ENCODE assay signal across 8 cellular contexts in genomic region chr20:52083627-52084232, GRCh38.
A peak's percentile ranks its signal among the peaks of the same experiment; 100 is the strongest.
DNase-seq lines count a peak whose midpoint lies in the region; ATAC-seq, FAIRE-seq and TF ChIP-seq lines count a peak whose summit lies in the region.

No MANE protein-coding gene starts in this region.

- peak; percentile 66 to 83 for TF ChIP-seq RAD21 in K562 (CRISPR knock-in tag; conservative IDR thresholded peaks at IDR 0.05 in 1 of 2, IDR thresholded peaks at IDR 0.05 in 1 of 2)

- POLR2A ChIA-PET in K562 (lab: Yijun Ruan, JAX), result interaction anchor here (0.6 to 0.7 kb wide), 3 partner anchors 446 to 748 kb away, joined by 3 read pairs; no protein-coding TSS in a partner anchor

- H3K27me3 ChIP-seq in DND-41 (ENCODE audit: insufficient read depth, low read length, poor library complexity), result no peaks in the 10 kb centered on the region
- no peaks in the 10 kb centered on the region; a peak in 1 of 5 replicates for H3K27me3 ChIP-seq in K562 (ENCODE audit: control insufficient read depth in 2 of 2, insufficient read depth in 2 of 2, low read length in 2 of 2)

- no TSS peak for BruUV-seq in K562 (replicated peaks; lab: Mats Ljungman, UMichigan)

- ATAC-seq in DND-41 (ENCODE audit: insufficient read depth, low read depth) (peak; percentile 63), K562 (peak; percentile 80), HG03139 (IDR thresholded peaks at IDR 0.05; ENCODE audit: unreplicated experiment) (no peak), HG03378 (IDR thresholded peaks at IDR 0.05; ENCODE audit: unreplicated experiment) (no peak)

- TF ChIP-seq CTCF in DND-41 (IDR thresholded peaks at IDR 0.05; ENCODE audit: borderline replicate concordance, extremely low read depth, low read length, poor library complexity, severe bottlenecking) (peak; percentile 79), K562 (IDR thresholded peaks at IDR 0.05 in 2 of 3, conservative IDR thresholded peaks at IDR 0.05 in 1 of 3; ENCODE audit: insufficient read depth in 2 of 3, low read depth in 1 of 3, low read length in 3 of 3) (peak; percentile 59 to 77 (median 66); a peak in 5 of 6 replicates)

- H2AFZ ChIP-seq in DND-41 (ENCODE audit: low read depth, low read length) (no peak overlapping the region), K562 (ENCODE audit: low read depth, low read length) (no peak overlapping the region)

- H3K79me2 ChIP-seq in DND-41 (ENCODE audit: insufficient read depth, low read length) (no peaks in the 10 kb centered on the region), K562 (ENCODE audit: control insufficient read depth, insufficient read depth, low read length) (no peaks in the 10 kb centered on the region)

- H3K9me1 ChIP-seq in K562 (ENCODE audit: control insufficient read depth, insufficient read depth, low read length), result no peaks in the 10 kb centered on the region

- H3K9ac ChIP-seq in DND-41 (ENCODE audit: low read depth, low read length), result no peak overlapping the region
- H3K9ac ChIP-seq in K562 (ENCODE audit: insufficient read depth in 1 of 2, low read depth in 2 of 2, low read length in 2 of 2), result no peak overlapping the region

- in situ Hi-C loops in K562 (cut with MboI), result loop anchor here (5.0 to 25.0 kb wide), 3 partner anchors 441 to 1096 kb away; no protein-coding TSS in a partner anchor

- H3K4me2 ChIP-seq in DND-41 (ENCODE audit: insufficient read depth, low read length), result no peak overlapping the region
- H3K4me2 ChIP-seq in K562 (ENCODE audit: insufficient read depth, low read length), result no peak overlapping the region

- no peak overlapping the region for H3K27ac ChIP-seq in DND-41 (ENCODE audit: low read length)
- H3K27ac ChIP-seq in K562 (ENCODE audit: extremely low read depth, low read depth, low read length), result no peak overlapping the region

- H3K36me3 ChIP-seq in DND-41 (ENCODE audit: insufficient read depth, low read length) (peaks cover 21% of the 10 kb centered on the region), K562 (ENCODE audit: control insufficient read depth, insufficient read depth, low read length) (no peaks in the 10 kb centered on the region)

- FAIRE-seq in K562 (lab: Jason Lieb, UNC), result peak; percentile 89

- no peak for TF ChIP-seq POLR2A in K562 (conservative IDR thresholded peaks at IDR 0.05)

- no peak for TF ChIP-seq EP300 in K562 (IDR thresholded peaks at IDR 0.05; ENCODE audit: low read length)

- intact Hi-C loops in K562 (cut with micrococcal nuclease), result loop anchor here (1.0 to 5.0 kb wide), 3 partner anchors 381 to 711 kb away; no protein-coding TSS in a partner anchor

- WGBS in K562 (ENCODE audit: insufficient coverage, low coverage, missing lambda C conversion rate), result 13% methylated on average over 11 of the region's 11 CpGs

- CTCF ChIA-PET in K562 (lab: Yijun Ruan, JAX; ENCODE audit: low intra/inter-chr PET ratio), result interaction anchor here (0.5 to 0.7 kb wide), 4 partner anchors 283 to 1290 kb away, joined by 3 to 4 read pairs (median 4); no protein-coding TSS in a partner anchor

- peak; percentile 56 for DNase-seq in DND-41
- DNase-seq in Kasumi-1 (lab: John Stamatoyannopoulos, UW), result peak; percentile 36 to 53
- peak; percentile 68 for DNase-seq in RKO (ENCODE audit: low spot score)
- peak; percentile 22 to 59 (median 39) for DNase-seq in K562 (ENCODE audit: extremely low read depth in 1 of 4, low spot score in 3 of 4)
- DNase-seq in iPS DF 19.7 (ENCODE audit: low read depth, low spot score), result peak; percentile 23
- DNase-seq in smooth muscle cell of the brain vasculature (ENCODE audit: low read depth, low spot score), result peak; percentile 46

- H3K9me3 ChIP-seq in DND-41 (ENCODE audit: insufficient read depth, low read length, severe bottlenecking), result peaks cover 22% of the 10 kb centered on the region
- peaks cover 3% of the 10 kb centered on the region for H3K9me3 ChIP-seq in K562 (replicated peaks; ENCODE audit: control insufficient read depth, insufficient read depth, low read depth, low read length)

- H3K4me1 ChIP-seq in DND-41 (ENCODE audit: insufficient read depth, low read length), result no peaks in the 10 kb centered on the region
- no peaks in the 10 kb centered on the region; a peak in 1 of 5 replicates for H3K4me1 ChIP-seq in K562 (replicated peaks in 1 of 2; ENCODE audit: control insufficient read depth in 2 of 2, insufficient read depth in 2 of 2, low read length in 2 of 2)

- no peaks in the 10 kb centered on the region for H4K20me1 ChIP-seq in DND-41 (ENCODE audit: insufficient read depth, low read length)
- no peaks in the 10 kb centered on the region for H4K20me1 ChIP-seq in K562 (replicated peaks; ENCODE audit: control insufficient read depth, insufficient read depth, low read length)

- H3K4me3 ChIP-seq in DND-41 (ENCODE audit: low read depth in 1 of 2, low read length in 2 of 2), result no peak overlapping the region
- H3K4me3 ChIP-seq in K562, result no peak overlapping the region

TF ChIP-seq in K562, 482 proteins besides CTCF, POLR2A, EP300 and RAD21:
- TF ChIP-seq SRSF9 (IDR thresholded peaks at IDR 0.05; ENCODE audit: borderline replicate concordance, low read depth, low read length) (no peak), SMC3 (conservative IDR thresholded peaks at IDR 0.05; ENCODE audit: insufficient read depth, low read depth, low read length) (peak; percentile 63), DEAF1 (CRISPR knock-in tag; IDR thresholded peaks at IDR 0.05) (peak; percentile 54), STAG1 (CRISPR knock-in tag; IDR thresholded peaks at IDR 0.05; ENCODE audit: borderline replicate concordance) (peak; percentile 11; the same call in 1 of the 2 replicates)
TF ChIP-seq in K562: peak in this region for 3.

Comparison
In these comparisons a context has a peak if more than half of its experiments do, and no peak if none do; other contexts are left out.
1. ATAC-seq: peak in DND-41 (single experiment) and K562 (single experiment); none in HG03139 (single experiment) and HG03378 (single experiment).
2. Peak in every context shown above with its lines, with median percentiles within 50 percentile points of each other: DNase-seq.